In the genomic region with DNA sequence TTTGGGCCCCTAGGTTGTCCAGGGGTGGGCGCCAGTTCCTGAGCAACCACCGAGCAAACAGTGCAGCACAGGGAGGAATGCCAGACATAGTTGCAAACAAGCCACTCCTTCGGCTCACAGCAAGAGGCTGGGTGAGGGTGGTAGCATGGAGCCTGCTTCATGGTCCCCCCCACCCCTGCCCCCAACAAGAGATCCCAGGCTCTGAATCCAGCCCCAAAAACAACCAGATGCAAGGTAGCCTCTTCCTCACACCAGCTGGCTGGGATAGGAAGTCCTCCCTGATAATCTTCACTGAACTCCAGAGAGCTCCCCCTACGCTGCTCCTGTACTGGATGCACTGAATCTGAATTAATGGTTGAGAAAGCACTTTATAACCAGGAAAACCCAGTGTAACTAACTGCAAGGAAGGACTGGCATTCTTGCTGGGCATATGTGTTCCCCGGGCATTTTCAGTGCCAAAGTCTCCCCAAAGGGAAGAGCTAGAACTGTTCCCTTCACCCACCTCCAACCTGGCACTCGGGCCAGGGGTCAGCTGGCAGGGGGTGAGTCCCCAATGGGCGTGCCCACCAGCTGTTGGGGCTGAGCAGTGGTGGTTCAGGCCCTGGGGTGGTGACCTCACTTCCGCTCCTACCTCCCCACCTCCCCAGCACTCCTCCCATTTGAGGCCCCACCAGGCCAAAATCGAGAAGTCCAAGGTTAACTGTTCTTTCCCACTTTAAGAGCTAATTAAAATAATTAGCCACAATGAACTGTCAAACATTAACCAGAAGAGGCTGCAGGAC, we compare ENCODE assay signal across 8 cellular contexts. TPM values are rescaled to one million over a fixed set of nuclear protein-coding genes. Genes with fewer than 3 reads are reported as not detected.
DNase-seq lines count a peak whose midpoint lies in the region; ATAC-seq, FAIRE-seq and TF ChIP-seq lines count a peak whose summit lies in the region.

No MANE protein-coding gene starts in this region.

- peak; percentile 92 for FAIRE-seq in GM12892 (lab: Jason Lieb, UNC)

- H3K4me3 ChIP-seq in A673 (ENCODE audit: low read depth, low read length, poor library complexity, severe bottlenecking) (peak overlapping the region; percentile 56), suprapubic skin (peak overlapping the region; percentile 66)

- intact Hi-C loops in A673 (cut with micrococcal nuclease; ENCODE audit: unreplicated experiment), result no loop called here

- POLR2A ChIA-PET in A673 (lab: Charles Lee; ENCODE audit: low non-redundant PET), result interaction anchor here (0.6 kb wide), 1 partner anchor 230 kb away, joined by 3 read pairs; no protein-coding TSS in a partner anchor

- H3K36me3 Mint-ChIP-seq in immature natural killer cell, result no peaks in the 10 kb centered on the region

- peaks cover 0 to 6% (median 3%) of the 10 kb centered on the region in 3 donors for H3K27me3 Mint-ChIP-seq in immature natural killer cell (ENCODE audit: low read depth in 3 of 3)

- H3K27me3 ChIP-seq in A673 (replicated peaks; ENCODE audit: insufficient read depth, low read depth, low read length, poor library complexity) (no peaks in the 10 kb centered on the region), suprapubic skin (no peaks in the 10 kb centered on the region)

- H3K9me3 ChIP-seq in A673 (ENCODE audit: low read depth, low read length, poor library complexity, severe bottlenecking) (no peaks in the 10 kb centered on the region), suprapubic skin (no peaks in the 10 kb centered on the region)

- H3K4me3 Mint-ChIP-seq in immature natural killer cell, result peak overlapping the region; percentile 88 to 92 (median 91)

- peaks cover 53 to 54% of the 10 kb centered on the region in 2 donors for H3K4me1 Mint-ChIP-seq in immature natural killer cell

- TF ChIP-seq POLR2A in GM12892 (IDR thresholded peaks at IDR 0.05; ENCODE audit: low read depth, low read length), result no peak
- TF ChIP-seq POLR2A in suprapubic skin (IDR thresholded peaks at IDR 0.05), result no peak

- peak overlapping the region; percentile 85 to 93 (median 92) for H3K27ac Mint-ChIP-seq in immature natural killer cell

- H3K9me3 Mint-ChIP-seq in immature natural killer cell, result no peaks in the 10 kb centered on the region

- DNase-seq in A673 (ENCODE audit: low spot score) (peak; percentile 40), GM12892 (ENCODE audit: insufficient read length) (peak; percentile 58), NCI-H1105 treated with DMSO at 0.1 percent for 48 hours (lab: John Stamatoyannopoulos, UW) (peak; percentile 54), immature natural killer cell (peak; percentile 52 to 55 (median 53)), suprapubic skin (ENCODE audit: low spot score in 2 of 2) (no peak)
- DNase-seq in activated naive CD4-positive, alpha-beta T cell treated with anti-CD3 and anti-CD28 coated beads, Interleukin-2, amount 50 U/mL, for 16 hours, result peak; percentile 15
- DNase-seq in stimulated activated CD4-positive, alpha-beta T cell treated with anti-CD3 and anti-CD28 coated beads, Interleukin-12 subunit alpha, Interleukin-12 subunit beta, amount 100 ng/mL, for 4 hours, result no peak

- H3K36me3 ChIP-seq in A673 (ENCODE audit: insufficient read depth, low read length, poor library complexity, severe bottlenecking), result no peaks in the 10 kb centered on the region
- H3K36me3 ChIP-seq in suprapubic skin, result no peaks in the 10 kb centered on the region

- H3K27ac ChIP-seq in A673 (ENCODE audit: low read depth, low read length, poor library complexity, severe bottlenecking) (peak overlapping the region; percentile 37), suprapubic skin (peak overlapping the region; percentile 95)

- 55% methylated on average over 6 of the region's 9 CpGs for WGBS in suprapubic skin

- CTCF ChIA-PET in A673 (lab: Charles Lee), result interaction anchor here (0.5 kb wide), 1 partner anchor 29 kb away, joined by 3 read pairs; no protein-coding TSS in a partner anchor

- H3K4me1 ChIP-seq in A673 (ENCODE audit: insufficient read depth, low read length, poor library complexity, severe bottlenecking) (peaks cover 6% of the 10 kb centered on the region), suprapubic skin (peaks cover 41% of the 10 kb centered on the region)

- peak; percentile 27; the same call in 1 of the 2 replicates for TF ChIP-seq CTCF in A673 (conservative IDR thresholded peaks at IDR 0.05; ENCODE audit: low read depth, low read length)
- TF ChIP-seq CTCF in suprapubic skin (IDR thresholded peaks at IDR 0.05), result no peak

- ATAC-seq in HG02623 (IDR thresholded peaks at IDR 0.05; ENCODE audit: unreplicated experiment), result peak; percentile 52

- TF ChIP-seq EP300 in suprapubic skin (IDR thresholded peaks at IDR 0.05), result no peak

- BruUV-seq in A673 (replicated peaks; lab: Mats Ljungman, UMichigan), result no TSS peak

RNA-seq across cellular contexts. Expression of gene ELF4, which starts 1.5 kb away (rescaled TPM):
- 8.4 and 9.0 TPM in 2 replicates for total RNA-seq in A673 (2021)
- polyA plus RNA-seq in GM12892 (2012; ENCODE audit: missing spikeins), result 12.9 TPM
- polyA plus RNA-seq in immature natural killer cell, result 10 to 100 TPM; 12.3 to 44.9 (median 14.7) TPM
- 10 to 100 TPM; 17.3 to 26.3 (median 21.6) TPM for total RNA-seq in suprapubic skin

RNA-seq across cellular contexts. Expression of gene AIFM1, which starts 56.8 kb away (rescaled TPM):
- total RNA-seq in A673 (2021), result 69.4 and 71.1 TPM in 2 replicates
- polyA plus RNA-seq in GM12892 (2012; ENCODE audit: missing spikeins), result 50.1 TPM
- polyA plus RNA-seq in immature natural killer cell, result 10 to 100 TPM; 20.1 to 31.0 (median 29.0) TPM
- 10 to 100 TPM in 1 of 4 donors, 1 to 10 TPM in 3; 7.6 to 11.9 (median 9.3) TPM for total RNA-seq in suprapubic skin

Comparison
In these comparisons a context has a peak if more than half of its experiments do, and no peak if none do; other contexts are left out.
1. DNase-seq: peak in A673 (single experiment), GM12892 (single experiment), NCI-H1105 treated with DMSO at 0.1 percent for 48 hours (single experiment), activated naive CD4-positive, alpha-beta T cell treated with anti-CD3 and anti-CD28 coated beads, Interleukin-2, amount 50 U/mL, for 16 hours (single experiment) and immature natural killer cell (3 of 3); none in suprapubic skin (0 of 2) and stimulated activated CD4-positive, alpha-beta T cell treated with anti-CD3 and anti-CD28 coated beads, Interleukin-12 subunit alpha, Interleukin-12 subunit beta, amount 100 ng/mL, for 4 hours (single experiment).